ENCODE assay signal across 8 cellular contexts in genomic region chr14:91372680-91373495, GRCh38. TPM values are rescaled to one million over a fixed set of nuclear protein-coding genes. Genes with fewer than 3 reads are reported as not detected.
DNase-seq lines count a peak whose midpoint lies in the region; ATAC-seq and TF ChIP-seq lines count a peak whose summit lies in the region.

No MANE protein-coding gene starts in this region.

- H3K27ac ChIP-seq in OCI-LY1 (ENCODE audit: low read depth, low read length, poor library complexity, severe bottlenecking) (peak overlapping the region; percentile 99), endodermal cell (ENCODE audit: low read depth, low read length) (no peak overlapping the region)

- POLR2A ChIA-PET in activated CD4-positive, alpha-beta T cell treated with anti-CD3 and anti-CD28 coated beads for 36 hours (lab: Charles Lee): interaction anchor here (0.6 to 1.1 kb wide), 3 partner anchors 8 to 38 kb away, joined by 3 to 4 read pairs (median 3); no protein-coding TSS in a partner anchor

- TF ChIP-seq CTCF in OCI-LY1 (IDR thresholded peaks at IDR 0.05; ENCODE audit: low read length): no peak
- TF ChIP-seq CTCF in endodermal cell (conservative IDR thresholded peaks at IDR 0.05): no peak

- H3K36me3 ChIP-seq in OCI-LY1 (ENCODE audit: insufficient read depth, low read length): peaks cover 11% of the 10 kb centered on the region; the same call in 1 of the 2 replicates
- no peaks in the 10 kb centered on the region for H3K36me3 ChIP-seq in endodermal cell (ENCODE audit: control insufficient read depth, insufficient read depth, low read length)

- no peaks in the 10 kb centered on the region for H3K9me2 ChIP-seq in OCI-LY1 (ENCODE audit: low read depth, low read length)

- peak overlapping the region; percentile 75 for H3K4me2 ChIP-seq in OCI-LY1 (ENCODE audit: low read length)

- intact Hi-C loops in activated CD4-positive, alpha-beta T cell treated with anti-CD3 and anti-CD28 coated beads for 36 hours (cut with DNase I, micrococcal nuclease): loop anchor here (1.0 to 2.0 kb wide), 6 partner anchors 16 to 50 kb away; no protein-coding TSS in a partner anchor

- H3K9me3 Mint-ChIP-seq in activated CD4-positive, alpha-beta T cell treated with anti-CD3 and anti-CD28 coated beads for 36 hours (ENCODE audit: low read depth): no peaks in the 10 kb centered on the region
- H3K9me3 Mint-ChIP-seq in endodermal cell: no peaks in the 10 kb centered on the region

- peak; percentile 51 for DNase-seq in activated CD4-positive, alpha-beta T cell treated with anti-CD3 and anti-CD28 coated beads for 36 hours
- no peak for DNase-seq in activated CD4-positive, alpha-beta T cell treated with anti-CD3 and anti-CD28 coated beads for 1 hour
- no peak for DNase-seq in endodermal cell
- DNase-seq in AG20443 (ENCODE audit: low spot score): no peak
- no peak for DNase-seq in middle frontal gyrus (ENCODE audit: extremely low spot score, low spot score)
- DNase-seq in occipital lobe (lab: John Stamatoyannopoulos, UW): no peak

- 89 to 91% methylated on average over 13 to 17 of the region's 17 CpGs for WGBS in endodermal cell (ENCODE audit: insufficient coverage in 1 of 2, insufficient read length in 1 of 2), 2 experiments

- no peak overlapping the region for H2AFZ ChIP-seq in OCI-LY1 (ENCODE audit: low read length)

- peaks cover 19% of the 10 kb centered on the region for H3K36me3 Mint-ChIP-seq in activated CD4-positive, alpha-beta T cell treated with anti-CD3 and anti-CD28 coated beads for 36 hours (ENCODE audit: low read depth)
- H3K36me3 Mint-ChIP-seq in endodermal cell (ENCODE audit: low read depth): no peaks in the 10 kb centered on the region

- no peaks in the 10 kb centered on the region for H4K20me1 ChIP-seq in OCI-LY1 (ENCODE audit: insufficient read depth, low read length)

- CTCF ChIA-PET in activated CD4-positive, alpha-beta T cell treated with anti-CD3 and anti-CD28 coated beads for 36 hours (lab: Charles Lee): interaction anchor here (0.7 to 1.8 kb wide), 5 partner anchors 12 to 76 kb away, joined by 3 to 5 read pairs (median 3); no protein-coding TSS in a partner anchor

- H3K79me2 ChIP-seq in OCI-LY1 (ENCODE audit: insufficient read depth, low read length): peaks cover 52% of the 10 kb centered on the region

- H3K9ac ChIP-seq in OCI-LY1 (ENCODE audit: low read length): peak overlapping the region; percentile 68; the same call in 1 of the 2 replicates
- no peak overlapping the region for H3K9ac ChIP-seq in endodermal cell (ENCODE audit: extremely low read depth, low read length, poor library complexity, severe bottlenecking)

- H3K4me3 Mint-ChIP-seq in activated CD4-positive, alpha-beta T cell treated with anti-CD3 and anti-CD28 coated beads for 36 hours: peak overlapping the region; percentile 50
- H3K4me3 Mint-ChIP-seq in endodermal cell: no peak overlapping the region

- peak; percentile 11 for ATAC-seq in activated CD4-positive, alpha-beta T cell treated with anti-CD3 and anti-CD28 coated beads for 36 hours
- peak; percentile 28 for ATAC-seq in HG03095 (IDR thresholded peaks at IDR 0.05; ENCODE audit: unreplicated experiment)

- peak overlapping the region; percentile 86 for H3K27ac Mint-ChIP-seq in activated CD4-positive, alpha-beta T cell treated with anti-CD3 and anti-CD28 coated beads for 36 hours
- peak overlapping the region; percentile 46 for H3K27ac Mint-ChIP-seq in endodermal cell

- H3K9me3 ChIP-seq in OCI-LY1 (ENCODE audit: low read length) (no peaks in the 10 kb centered on the region), endodermal cell (ENCODE audit: control insufficient read depth, low read length) (no peaks in the 10 kb centered on the region)

- H3F3A ChIP-seq in OCI-LY1 (ENCODE audit: insufficient read depth, low read length): peaks cover 8% of the 10 kb centered on the region; the same call in 1 of the 2 replicates

- peaks cover 100% of the 10 kb centered on the region for H3K4me1 ChIP-seq in OCI-LY1 (ENCODE audit: insufficient read depth, low read length, severe bottlenecking)
- peaks cover 7% of the 10 kb centered on the region for H3K4me1 ChIP-seq in endodermal cell (ENCODE audit: control insufficient read depth, insufficient read depth, low read length)

- H3K27me3 Mint-ChIP-seq in activated CD4-positive, alpha-beta T cell treated with anti-CD3 and anti-CD28 coated beads for 36 hours: no peaks in the 10 kb centered on the region
- no peaks in the 10 kb centered on the region for H3K27me3 Mint-ChIP-seq in endodermal cell (ENCODE audit: insufficient read depth)

- H3K4me3 ChIP-seq in OCI-LY1 (ENCODE audit: low read depth, low read length, poor library complexity, severe bottlenecking) (peak overlapping the region; percentile 21), endodermal cell (ENCODE audit: low read length) (no peak overlapping the region)

- H3K4me1 Mint-ChIP-seq in activated CD4-positive, alpha-beta T cell treated with anti-CD3 and anti-CD28 coated beads for 36 hours: peaks cover 99% of the 10 kb centered on the region
- peaks cover 68% of the 10 kb centered on the region for H3K4me1 Mint-ChIP-seq in endodermal cell

- H3K27me3 ChIP-seq in OCI-LY1 (ENCODE audit: insufficient read depth, low read length) (no peaks in the 10 kb centered on the region), endodermal cell (ENCODE audit: control insufficient read depth, insufficient read depth, low read length, poor library complexity, severe bottlenecking) (no peaks in the 10 kb centered on the region)

RNA-seq across cellular contexts. Expression of gene CCDC88C, which starts 44.7 kb away (rescaled TPM):
- total RNA-seq in activated CD4-positive, alpha-beta T cell treated with anti-CD3 and anti-CD28 coated beads for 36 hours: 10 to 100 TPM; 73.7 to 82.8 TPM
- 10 to 100 TPM; 50.0 to 50.5 TPM for total RNA-seq in endodermal cell
- polyA plus RNA-seq in endodermal cell (2013, experiment 1 of 2): 26.5 TPM
- polyA plus RNA-seq in endodermal cell (2013, experiment 2 of 2): 22.2 TPM
- total RNA-seq in occipital lobe: 14.3 TPM
